Comparison of ENCODE assay signal across 27 cellular contexts in genomic region chr22:43203471-43203981, GRCh38. TPM values are rescaled to one million over a fixed set of nuclear protein-coding genes. Genes with fewer than 3 reads are reported as not detected.
DNase-seq lines count a peak whose midpoint lies in the region; ATAC-seq, FAIRE-seq and TF ChIP-seq lines count a peak whose summit lies in the region.
"Had no signal": no experiment of that assay in that cellular context is flagged by ENCODE, and none has a peak within 500 bp of the region (broad histone marks: within the 10 kb centered on the region; RNA-seq: fewer than 3 reads in every experiment).

No MANE protein-coding gene starts in this region.

- intact Hi-C loops in HCT116 (cut with micrococcal nuclease) (no loop called here), K562 (cut with micrococcal nuclease) (no loop called here), testis (cut with DNase I; ENCODE audit: low total_unique reads) (no loop called here)

- H3K79me2 ChIP-seq in HCT116 (ENCODE audit: insufficient read depth, low read length), result no peaks in the 10 kb centered on the region
- H3K79me2 ChIP-seq in K562 (ENCODE audit: control insufficient read depth, insufficient read depth, low read length), result no peaks in the 10 kb centered on the region

- no peaks in the 10 kb centered on the region for H3K36me3 ChIP-seq in HCT116 (ENCODE audit: control insufficient read depth in 1 of 2, insufficient read depth in 2 of 2, low read length in 2 of 2)
- H3K36me3 ChIP-seq in K562 (ENCODE audit: control insufficient read depth, insufficient read depth, low read length), result no peaks in the 10 kb centered on the region
- H3K36me3 ChIP-seq in testis (ENCODE audit: low read depth, missing control alignments), result no peaks in the 10 kb centered on the region
- H3K36me3 ChIP-seq in HAP-1 (replicated peaks), result no peaks in the 10 kb centered on the region
- H3K36me3 ChIP-seq: esophagus squamous epithelium, gastrocnemius medialis, right atrium auricular region had no signal

- no peak overlapping the region for H2AFZ ChIP-seq in HCT116 (ENCODE audit: low read depth, low read length, poor library complexity, severe bottlenecking)
- H2AFZ ChIP-seq in K562 (ENCODE audit: low read depth, low read length), result no peak overlapping the region

- TF ChIP-seq RAD21 in HCT116 (IDR thresholded peaks at IDR 0.05; ENCODE audit: low read depth), result no peak
- TF ChIP-seq RAD21 in K562 (CRISPR knock-in tag; conservative IDR thresholded peaks at IDR 0.05 in 1 of 2, IDR thresholded peaks at IDR 0.05 in 1 of 2), result no peak

- H3K4me3 ChIP-seq in HCT116 (replicated peaks in 1 of 2; ENCODE audit: low read depth in 1 of 2, low read length in 2 of 2) (no peak overlapping the region), K562 (no peak overlapping the region), testis (no peak overlapping the region), HAP-1 (no peak overlapping the region)
- H3K4me3 ChIP-seq: coronary artery, esophagus squamous epithelium, gastrocnemius medialis, right atrium auricular region had no signal

- H3K27ac ChIP-seq in HCT116 (ENCODE audit: low read depth, low read length) (no peak overlapping the region), K562 (ENCODE audit: extremely low read depth, low read depth, low read length) (no peak overlapping the region), testis (peak overlapping the region; percentile 6 to 36)
- H3K27ac ChIP-seq: coronary artery, esophagus squamous epithelium, gastrocnemius medialis, right atrium auricular region had no signal

- TF ChIP-seq EP300 in K562 (IDR thresholded peaks at IDR 0.05; ENCODE audit: low read length), result no peak

- no peak overlapping the region for H3K9ac ChIP-seq in HCT116 (ENCODE audit: low read length)
- no peak overlapping the region for H3K9ac ChIP-seq in K562 (ENCODE audit: insufficient read depth in 1 of 2, low read depth in 2 of 2, low read length in 2 of 2)

- H4K20me1 ChIP-seq in HCT116 (ENCODE audit: insufficient read depth) (no peaks in the 10 kb centered on the region), K562 (replicated peaks; ENCODE audit: control insufficient read depth, insufficient read depth, low read length) (no peaks in the 10 kb centered on the region)

- H3K27me3 ChIP-seq in HCT116 (ENCODE audit: insufficient read depth, low read length), result no peaks in the 10 kb centered on the region
- peaks cover 0 to 29% of the 10 kb centered on the region in 2 experiments; a peak in 3 of 5 replicates for H3K27me3 ChIP-seq in K562 (ENCODE audit: control insufficient read depth in 2 of 2, insufficient read depth in 2 of 2, low read length in 2 of 2)
- no peaks in the 10 kb centered on the region for H3K27me3 ChIP-seq in testis
- H3K27me3 ChIP-seq in HAP-1 (ENCODE audit: low read depth), result no peaks in the 10 kb centered on the region
- H3K27me3 ChIP-seq: right atrium auricular region had no signal

- DNase-seq in HCT116 (ENCODE audit: low read depth, low spot score) (no peak), K562 (ENCODE audit: extremely low read depth in 1 of 4, low spot score in 3 of 4) (no peak), kidney glomerular epithelial cell (lab: John Stamatoyannopoulos, UW) (peak; percentile 36), testis (peak; percentile 87), HAP-1 (ENCODE audit: low spot score in 2 of 2) (no peak), LoVo (ENCODE audit: low spot score) (no peak), NCI-H82 (lab: John Stamatoyannopoulos, UW) (no peak)
- DNase-seq: activated CD4-positive, alpha-beta T cell treated with anti-CD3 and anti-CD28 coated beads for 36 hours; activated T-cell treated with anti-CD3 and anti-CD28 coated beads, Interleukin-2, amount 50 U/mL, for 4 hours; CD4-positive, CD25-positive, alpha-beta regulatory T cell; esophagus squamous epithelium; gastrocnemius medialis; hypothalamus; Kasumi-1; NCI-H1694; NCI-H2171; NCI-H524 treated with DMSO at 0.1 percent for 48 hours; RPMI8226; stimulated activated CD4-positive, alpha-beta T cell treated with anti-CD3 and anti-CD28 coated beads, Interleukin-12 subunit alpha, Interleukin-12 subunit beta, amount 100 ng/mL, for 4 hours; stimulated activated CD4-positive, alpha-beta T cell treated with anti-CD3 and anti-CD28 coated beads, Interleukin-4, amount 100 ng/mL, for 24 hours; stimulated activated naive CD4-positive, alpha-beta T cell treated with Interleukin-2 at 50 U/mL for 16 hours had no signal

- H3K9me3 ChIP-seq in HCT116 (ENCODE audit: control insufficient read depth in 1 of 2, insufficient read depth in 1 of 2, low read depth in 1 of 2, low read length in 2 of 2), result no peaks in the 10 kb centered on the region
- H3K9me3 ChIP-seq in K562 (replicated peaks; ENCODE audit: control insufficient read depth, insufficient read depth, low read depth, low read length), result no peaks in the 10 kb centered on the region
- no peaks in the 10 kb centered on the region for H3K9me3 ChIP-seq in testis
- H3K9me3 ChIP-seq in HAP-1, result no peaks in the 10 kb centered on the region
- H3K9me3 ChIP-seq: esophagus squamous epithelium, gastrocnemius medialis, right atrium auricular region had no signal

- no peaks in the 10 kb centered on the region for H3K9me1 ChIP-seq in K562 (ENCODE audit: control insufficient read depth, insufficient read depth, low read length)

- BruUV-seq in HCT116 (replicated peaks; lab: Mats Ljungman, UMichigan) (no TSS peak), K562 (replicated peaks; lab: Mats Ljungman, UMichigan) (no TSS peak)

- in situ Hi-C loops in K562 (cut with MboI), result no loop called here
- in situ Hi-C loops in HAP-1 (cut with MboI; ENCODE audit: low sequenced_read_pairs), result no loop called here

- WGBS in K562 (ENCODE audit: insufficient coverage, low coverage, missing lambda C conversion rate), result 59% methylated on average over 7 of the region's 20 CpGs
- WGBS in testis, 2 donors, result 39 to 52% methylated on average over 13 to 20 of the region's 20 CpGs

- FAIRE-seq in K562 (lab: Jason Lieb, UNC), result no peak
- FAIRE-seq: bronchial epithelial cell, D721Med, GM19239, HTR-8/SVneo had no signal

- ATAC-seq in HCT116 (peak; percentile 28; the same call in 1 of the 2 replicates), K562 (peak; percentile 28; the same call in 2 of the 3 replicates)
- ATAC-seq: activated CD4-positive, alpha-beta T cell treated with anti-CD3 and anti-CD28 coated beads for 36 hours; activated T-cell treated with anti-CD3 and anti-CD28 coated beads, Interleukin-2, amount 50 U/mL, for 4 hours; gastrocnemius medialis had no signal

- TF ChIP-seq CTCF in HCT116 (IDR thresholded peaks at IDR 0.05 in 2 of 3, conservative IDR thresholded peaks at IDR 0.05 in 1 of 3; ENCODE audit: borderline replicate concordance in 1 of 3, insufficient read depth in 1 of 3, low read depth in 2 of 3, low read length in 2 of 3) (peak in 1 of 3 experiments; percentile 20; a peak in 1 of 6 replicates), K562 (IDR thresholded peaks at IDR 0.05 in 2 of 3, conservative IDR thresholded peaks at IDR 0.05 in 1 of 3; ENCODE audit: insufficient read depth in 2 of 3, low read depth in 1 of 3, low read length in 3 of 3) (0 out of 6 replicates have a peak, but pooled peaks of 1 of the 3 experiments have one; percentile 16), testis (IDR thresholded peaks at IDR 0.05) (no peak)

- CTCF ChIA-PET in HCT116 (lab: Charles Lee), result no interaction called here
- CTCF ChIA-PET in K562 (lab: Yijun Ruan, JAX; ENCODE audit: low intra/inter-chr PET ratio), result no interaction called here

- POLR2A ChIA-PET in HCT116 (lab: Charles Lee), result no interaction called here
- POLR2A ChIA-PET in K562 (lab: Yijun Ruan, JAX), result interaction anchor here (1.0 kb wide), 1 partner anchor 588 kb away, joined by 3 read pairs; no protein-coding TSS in a partner anchor

- H3K9me2 ChIP-seq in HCT116 (ENCODE audit: insufficient read depth), result no peaks in the 10 kb centered on the region

- no peak overlapping the region for H3K4me2 ChIP-seq in HCT116 (ENCODE audit: low read length)
- H3K4me2 ChIP-seq in K562 (ENCODE audit: insufficient read depth, low read length), result no peak overlapping the region

- RAD21 ChIA-PET in HCT116 (lab: Charles Lee; ENCODE audit: low non-redundant PET in 1 of 2, low total read pairs in 2 of 2, uncharacterized antibody in 2 of 2, unreplicated experiment in 2 of 2), result no interaction called here

- TF ChIP-seq POLR2A in HCT116 (IDR thresholded peaks at IDR 0.05; ENCODE audit: borderline replicate concordance, extremely low read depth, insufficient read depth, insufficient read length) (no peak), K562 (conservative IDR thresholded peaks at IDR 0.05) (no peak), testis (IDR thresholded peaks at IDR 0.05) (no peak)

- H3K4me1 ChIP-seq in HCT116 (ENCODE audit: control insufficient read depth in 1 of 2, insufficient read depth in 2 of 2, low read length in 2 of 2), result peaks cover 0 to 16% of the 10 kb centered on the region in 2 experiments; a peak in 2 of 4 replicates
- H3K4me1 ChIP-seq in K562 (replicated peaks in 1 of 2; ENCODE audit: control insufficient read depth in 2 of 2, insufficient read depth in 2 of 2, low read length in 2 of 2), result peaks cover 0 to 9% of the 10 kb centered on the region in 2 experiments; a peak in 2 of 5 replicates
- H3K4me1 ChIP-seq in testis, result peaks cover 13% of the 10 kb centered on the region
- H3K4me1 ChIP-seq in HAP-1, result no peaks in the 10 kb centered on the region
- H3K4me1 ChIP-seq: esophagus squamous epithelium, gastrocnemius medialis, right atrium auricular region had no signal

RNA-seq across cellular contexts. Expression of gene TTLL12, which starts 16.6 kb away (rescaled TPM):
- total RNA-seq in HCT116 (2021; ENCODE audit: unreplicated experiment) (100 TPM), K562 (2014; rRNA removed) (110 and 158 TPM in 2 replicates), K562 (2014; rRNA removed; fragmentation: Illumina TruSeq; extraction: Trizol) (15.6 and 19.4 TPM in 2 replicates), K562 (2015; rRNA removed; fragmentation: Illumina TruSeq; extraction: Trizol) (43.0 and 46.7 TPM in 2 replicates), K562 (2021) (125 and 128 TPM in 2 replicates), testis (100 to 1,000 TPM; 111 to 175 TPM)
- polyA plus RNA-seq in HCT116 (2012), result 69.1 and 73.8 TPM in 2 replicates
- total RNA-seq in K562 (2011; cell fraction: chromatin; rRNA removed; ENCODE audit: low replicate concordance), result 25.0 and 72.9 TPM in 2 replicates
- 53.6 and 60.0 TPM in 2 replicates for total RNA-seq in K562 (2011; cell fraction: nucleolus; rRNA removed)
- total RNA-seq in K562 (2011; cell fraction: nucleoplasm; rRNA removed), result 38.6 and 40.0 TPM in 2 replicates
- polyA plus RNA-seq in K562 (2011; rRNA removed) (34.1 and 51.4 TPM in 2 replicates), K562 (2014; fragmentation: Illumina TruSeq; extraction: Trizol) (70.4 and 136 TPM in 2 replicates), K562 (2014; fragmentation: Nextera tagmentation; extraction: Ambion mirVana) (1 to 10 TPM; 1.3 to 1.6 TPM), K562 (2014; rRNA removed) (75.2 and 82.3 TPM in 2 replicates), testis (ENCODE audit: insufficient read depth, low read depth, low replicate concordance) (62.0 TPM)
- polyA plus RNA-seq in K562 (2011; cell fraction: cytosol; rRNA removed), result 41.6 and 126 TPM in 2 replicates
- 57.2 and 116 TPM in 2 replicates for polyA plus RNA-seq in K562 (2011; cell fraction: nucleus; rRNA removed)
- polyA plus RNA-seq in K562 (2012), result 74.1 and 75.9 TPM in 2 replicates
- 18.4 and 27.6 TPM in 2 replicates for polyA minus RNA-seq in K562 (2011; rRNA and poly(A)+ RNA removed)
- 57.8 and 61.9 TPM in 2 replicates for polyA minus RNA-seq in K562 (2011; cell fraction: cytosol; rRNA and poly(A)+ RNA removed)
- polyA minus RNA-seq in K562 (2011; cell fraction: nucleus; rRNA and poly(A)+ RNA removed), result 24.0 and 25.8 TPM in 2 replicates

RNA-seq across cellular contexts. Expression of gene TSPO, which starts 52.2 kb away (rescaled TPM):
- total RNA-seq in HCT116 (2021; ENCODE audit: unreplicated experiment), result 192 TPM
- 201 and 205 TPM in 2 replicates for polyA plus RNA-seq in HCT116 (2012)
- 4.2 and 18.3 TPM in 2 replicates for total RNA-seq in K562 (2011; cell fraction: chromatin; rRNA removed; ENCODE audit: low replicate concordance)
- total RNA-seq in K562 (2011; cell fraction: nucleolus; rRNA removed), result 30.4 and 33.7 TPM in 2 replicates
- 12.2 and 13.5 TPM in 2 replicates for total RNA-seq in K562 (2011; cell fraction: nucleoplasm; rRNA removed)
- total RNA-seq in K562 (2014; rRNA removed), result 108 and 141 TPM in 2 replicates
- total RNA-seq in K562 (2014; rRNA removed; fragmentation: Illumina TruSeq; extraction: Trizol), result 6.0 and 7.2 TPM in 2 replicates
- total RNA-seq in K562 (2015; rRNA removed; fragmentation: Illumina TruSeq; extraction: Trizol), result 25.3 and 29.2 TPM in 2 replicates
- total RNA-seq in K562 (2021), result 81.7 and 82.4 TPM in 2 replicates
- polyA plus RNA-seq in K562 (2011; rRNA removed), result 29.0 and 49.9 TPM in 2 replicates
- 81.9 and 251 TPM in 2 replicates for polyA plus RNA-seq in K562 (2011; cell fraction: cytosol; rRNA removed)
- 42.5 and 50.8 TPM in 2 replicates for polyA plus RNA-seq in K562 (2011; cell fraction: nucleus; rRNA removed)
- 45.5 and 82.4 TPM in 2 replicates for polyA plus RNA-seq in K562 (2012)
- polyA plus RNA-seq in K562 (2014; fragmentation: Illumina TruSeq; extraction: Trizol), result 11.5 and 38.8 TPM in 2 replicates
- polyA plus RNA-seq in K562 (2014; fragmentation: Nextera tagmentation; extraction: Ambion mirVana), result 10 to 100 TPM in 1 of 2 experiments, 1 to 10 TPM in 1; 4.9 to 18.0 TPM
- polyA plus RNA-seq in K562 (2014; rRNA removed), result 126 and 139 TPM in 2 replicates
- 2.7 and 3.9 TPM in 2 replicates for polyA minus RNA-seq in K562 (2011; rRNA and poly(A)+ RNA removed)
- 15.2 and 30.7 TPM in 2 replicates for polyA minus RNA-seq in K562 (2011; cell fraction: cytosol; rRNA and poly(A)+ RNA removed)
- polyA minus RNA-seq in K562 (2011; cell fraction: nucleus; rRNA and poly(A)+ RNA removed), result 7.3 and 7.7 TPM in 2 replicates
- total RNA-seq in testis, result 10 to 100 TPM; 68.7 to 92.5 TPM
- 42.8 TPM for polyA plus RNA-seq in testis (ENCODE audit: insufficient read depth, low read depth, low replicate concordance)

Comparison
In these comparisons a context has a peak if more than half of its experiments do, and no peak if none do; other contexts are left out.
1. DNase-seq: peak in kidney glomerular epithelial cell (single experiment) and testis (single experiment); none in HCT116 (single experiment), K562 (0 of 4), HAP-1 (0 of 2), LoVo (single experiment) and NCI-H82 (single experiment).
2. H3K27ac ChIP-seq: peak in testis (2 of 2); none in HCT116 (single experiment) and K562 (single experiment).